Comparison of ENCODE assay signal across 23 cellular contexts in genomic region chr14:32683679-32684078, GRCh38.
DNase-seq lines count a peak whose midpoint lies in the region; ATAC-seq lines count a peak whose summit lies in the region.
"Had no signal": no experiment of that assay in that cellular context is flagged by ENCODE, and none has a peak within 500 bp of the region (broad histone marks: within the 10 kb centered on the region; RNA-seq: fewer than 3 reads in every experiment).

No MANE protein-coding gene starts in this region.

- peaks cover 1% of the 10 kb centered on the region for H3K27me3 Mint-ChIP-seq in dendritic cell treated with granulocyte-macrophage colony-stimulating factor and Interleukin-4, amounts not matched to agents 40 ng/mL and 50 ng/mL, for 4 days
- H3K27me3 Mint-ChIP-seq: activated naive CD8-positive, alpha-beta T cell; stimulated activated naive CD8-positive, alpha-beta T cell treated with anti-CD3 and anti-CD28 coated beads, Interleukin-15, Interleukin-2, amounts not matched to agents 100 ng/mL and 50 ng/mL, for 24 hours had no signal

- no peak for DNase-seq in activated naive CD4-positive, alpha-beta T cell (lab: John Stamatoyannopoulos, UW)
- DNase-seq in iPS-NIHi7 (ENCODE audit: extremely low spot score) (no peak), NCI-H2196 (lab: John Stamatoyannopoulos, UW; ENCODE audit: unreplicated experiment) (no peak)
- DNase-seq in activated naive CD4-positive, alpha-beta T cell treated with anti-CD3 and anti-CD28 coated beads, Interleukin-2, amount 50 U/mL, for 16 hours, result no peak
- DNase-seq: activated CD4-positive, alpha-beta T cell treated with anti-CD3 and anti-CD28 coated beads, Interleukin-2, amount 10 ng/mL, durations not matched to agents 7 days and 5 days; activated T-cell treated with anti-CD3 and anti-CD28 coated beads for 4 hours; brain microvascular endothelial cell; dorsolateral prefrontal cortex; HFFc6; lower lobe of right lung; naive thymus-derived CD4-positive, alpha-beta T cell; NCI-H2029; NCI-H524 treated with DMSO at 0.1 percent for 48 hours; SK-N-SH; upper lobe of right lung had no signal

- H3K4me1 Mint-ChIP-seq in dendritic cell treated with granulocyte-macrophage colony-stimulating factor and Interleukin-4, amounts not matched to agents 40 ng/mL and 50 ng/mL, for 4 days (ENCODE audit: low read depth), result peaks cover 20% of the 10 kb centered on the region
- H3K4me1 Mint-ChIP-seq: activated CD4-positive, alpha-beta T cell treated with anti-CD3 and anti-CD28 coated beads, Interleukin-2, amount 10 ng/mL, durations not matched to agents 7 days and 5 days had no signal

- ATAC-seq in GM18861 (IDR thresholded peaks at IDR 0.05; ENCODE audit: unreplicated experiment) (peak; percentile 66), GM21576 (IDR thresholded peaks at IDR 0.05; ENCODE audit: unreplicated experiment) (peak; percentile 77), HG03378 (IDR thresholded peaks at IDR 0.05; ENCODE audit: unreplicated experiment) (peak; percentile 78)
- ATAC-seq: lower lobe of right lung; naive thymus-derived CD4-positive, alpha-beta T cell; Panc1; upper lobe of right lung had no signal

- no peaks in the 10 kb centered on the region for H3K36me3 Mint-ChIP-seq in dendritic cell treated with granulocyte-macrophage colony-stimulating factor and Interleukin-4, amounts not matched to agents 40 ng/mL and 50 ng/mL, for 4 days (ENCODE audit: low read depth)

- intact Hi-C loops in dendritic cell treated with granulocyte-macrophage colony-stimulating factor and Interleukin-4, amounts not matched to agents 40 ng/mL and 50 ng/mL, for 4 days (cut with micrococcal nuclease), result no loop called here

- H3K9me3 Mint-ChIP-seq in dendritic cell treated with granulocyte-macrophage colony-stimulating factor and Interleukin-4, amounts not matched to agents 40 ng/mL and 50 ng/mL, for 4 days, result no peaks in the 10 kb centered on the region
- H3K9me3 Mint-ChIP-seq: activated CD4-positive, alpha-beta T cell treated with anti-CD3 and anti-CD28 coated beads, Interleukin-2, amount 10 ng/mL, durations not matched to agents 7 days and 5 days; HFFc6; stimulated activated naive CD8-positive, alpha-beta T cell treated with anti-CD3 and anti-CD28 coated beads, Interleukin-15, Interleukin-2, amounts not matched to agents 100 ng/mL and 50 ng/mL, for 24 hours had no signal

- peak overlapping the region; percentile 67 for H3K4me3 Mint-ChIP-seq in dendritic cell treated with granulocyte-macrophage colony-stimulating factor and Interleukin-4, amounts not matched to agents 40 ng/mL and 50 ng/mL, for 4 days
- H3K4me3 Mint-ChIP-seq: activated CD4-positive, alpha-beta T cell treated with anti-CD3 and anti-CD28 coated beads, Interleukin-2, amount 10 ng/mL, durations not matched to agents 7 days and 5 days; activated naive CD8-positive, alpha-beta T cell; HFFc6; naive thymus-derived CD4-positive, alpha-beta T cell; stimulated activated naive CD8-positive, alpha-beta T cell treated with anti-CD3 and anti-CD28 coated beads, Interleukin-15, Interleukin-2, amounts not matched to agents 100 ng/mL and 50 ng/mL, for 24 hours had no signal

- peak overlapping the region; percentile 65 for H3K27ac Mint-ChIP-seq in dendritic cell treated with granulocyte-macrophage colony-stimulating factor and Interleukin-4, amounts not matched to agents 40 ng/mL and 50 ng/mL, for 4 days
- H3K27ac Mint-ChIP-seq: activated CD4-positive, alpha-beta T cell treated with anti-CD3 and anti-CD28 coated beads, Interleukin-2, amount 10 ng/mL, durations not matched to agents 7 days and 5 days; activated naive CD8-positive, alpha-beta T cell; HFFc6; naive thymus-derived CD4-positive, alpha-beta T cell; progenitor cell of endocrine pancreas; stimulated activated naive CD8-positive, alpha-beta T cell treated with anti-CD3 and anti-CD28 coated beads, Interleukin-15, Interleukin-2, amounts not matched to agents 100 ng/mL and 50 ng/mL, for 24 hours had no signal
